In genomic region chr17:61862975-61863800, GRCh38 we compare ENCODE assay signal across 1 cellular context.
A peak's percentile ranks its signal among the peaks of the same experiment; 100 is the strongest.
TF ChIP-seq lines count a peak whose summit lies in the region.

Gene BRIP1, minus strand, starts transcription at chr17:61863528. Its CDS starts 1,989 bp downstream, at chr17:61861539.

TF ChIP-seq in K562, 482 proteins besides CTCF, POLR2A, EP300 and RAD21 (continued from another document and continues in another):
- TF ChIP-seq ZBTB11 (CRISPR knock-in tag; IDR thresholded peaks at IDR 0.05) (peak in 1 of 3 experiments; percentile 92; a peak in 2 of 6 replicates), TAF7 (tag; IDR thresholded peaks at IDR 0.05) (peak; percentile 37; the same call in 1 of the 2 replicates), LCOR (CRISPR knock-in tag; IDR thresholded peaks at IDR 0.05) (no peak), SMARCE1 (IDR thresholded peaks at IDR 0.05) (peak; percentile 12; the same call in 1 of the 2 replicates), TAF9B (IDR thresholded peaks at IDR 0.05; ENCODE audit: partially characterized antibody) (peak; percentile 65), YY1 (IDR thresholded peaks at IDR 0.05; ENCODE audit: borderline replicate concordance in 1 of 3, control insufficient read depth in 1 of 3, extremely low read depth in 1 of 3, insufficient read depth in 3 of 3, insufficient read length in 1 of 3, insufficient replicate concordance in 2 of 3, low read depth in 1 of 3, low read length in 2 of 3) (peak in 2 of 3 experiments; percentile 36 to 72), NCOA2 (IDR thresholded peaks at IDR 0.05; ENCODE audit: partially characterized antibody in 2 of 2) (no peak), PPARD (CRISPR knock-in tag; IDR thresholded peaks at IDR 0.05) (no peak), RBM25 (IDR thresholded peaks at IDR 0.05; ENCODE audit: low read depth, low read length, severe bottlenecking) (peak; percentile 85), NFXL1 (CRISPR knock-in tag; IDR thresholded peaks at IDR 0.05) (no peak), ZNF318 (IDR thresholded peaks at IDR 0.05; ENCODE audit: borderline replicate concordance in 1 of 2, low read depth in 1 of 2) (no peak), POLR2B (IDR thresholded peaks at IDR 0.05; ENCODE audit: low read depth, partially characterized antibody) (peak; percentile 86), RBBP5 (IDR thresholded peaks at IDR 0.05; ENCODE audit: borderline replicate concordance, insufficient read depth, low read length, poor library complexity, severe bottlenecking) (peak; percentile 87), NUFIP1 (IDR thresholded peaks at IDR 0.05; ENCODE audit: partially characterized antibody) (no peak), ZNF263 (CRISPR knock-in tag; IDR thresholded peaks at IDR 0.05; ENCODE audit: borderline replicate concordance) (0 out of 2 replicates have a peak, but pooled peaks have one; percentile 19), ZNF668 (CRISPR knock-in tag; IDR thresholded peaks at IDR 0.05) (no peak), ZNF398 (CRISPR knock-in tag; IDR thresholded peaks at IDR 0.05) (no peak), ZNF143 (CRISPR knock-in tag; IDR thresholded peaks at IDR 0.05) (no peak), ZNF449 (CRISPR knock-in tag; IDR thresholded peaks at IDR 0.05) (no peak), SMAD3 (CRISPR knock-in tag; conservative IDR thresholded peaks at IDR 0.05) (no peak), SMARCA5 (IDR thresholded peaks at IDR 0.05) (no peak), TEAD2 (tag; IDR thresholded peaks at IDR 0.05) (no peak)
- TF ChIP-seq, protein P1, sequence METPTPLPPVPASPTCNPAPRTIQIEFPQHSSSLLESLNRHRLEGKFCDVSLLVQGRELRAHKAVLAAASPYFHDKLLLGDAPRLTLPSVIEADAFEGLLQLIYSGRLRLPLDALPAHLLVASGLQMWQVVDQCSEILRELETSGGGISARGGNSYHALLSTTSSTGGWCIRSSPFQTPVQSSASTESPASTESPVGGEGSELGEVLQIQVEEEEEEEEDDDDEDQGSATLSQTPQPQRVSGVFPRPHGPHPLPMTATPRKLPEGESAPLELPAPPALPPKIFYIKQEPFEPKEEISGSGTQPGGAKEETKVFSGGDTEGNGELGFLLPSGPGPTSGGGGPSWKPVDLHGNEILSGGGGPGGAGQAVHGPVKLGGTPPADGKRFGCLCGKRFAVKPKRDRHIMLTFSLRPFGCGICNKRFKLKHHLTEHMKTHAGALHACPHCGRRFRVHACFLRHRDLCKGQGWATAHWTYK (CRISPR knock-in tag; IDR thresholded peaks at IDR 0.05): peak; percentile 18; the same call in 1 of the 2 replicates
- TF ChIP-seq, protein P2, sequence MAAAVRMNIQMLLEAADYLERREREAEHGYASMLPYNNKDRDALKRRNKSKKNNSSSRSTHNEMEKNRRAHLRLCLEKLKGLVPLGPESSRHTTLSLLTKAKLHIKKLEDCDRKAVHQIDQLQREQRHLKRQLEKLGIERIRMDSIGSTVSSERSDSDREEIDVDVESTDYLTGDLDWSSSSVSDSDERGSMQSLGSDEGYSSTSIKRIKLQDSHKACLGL (CRISPR knock-in tag; IDR thresholded peaks at IDR 0.05; ENCODE audit: borderline replicate concordance, poor library complexity, severe bottlenecking): no peak
- TF ChIP-seq, protein P3, sequence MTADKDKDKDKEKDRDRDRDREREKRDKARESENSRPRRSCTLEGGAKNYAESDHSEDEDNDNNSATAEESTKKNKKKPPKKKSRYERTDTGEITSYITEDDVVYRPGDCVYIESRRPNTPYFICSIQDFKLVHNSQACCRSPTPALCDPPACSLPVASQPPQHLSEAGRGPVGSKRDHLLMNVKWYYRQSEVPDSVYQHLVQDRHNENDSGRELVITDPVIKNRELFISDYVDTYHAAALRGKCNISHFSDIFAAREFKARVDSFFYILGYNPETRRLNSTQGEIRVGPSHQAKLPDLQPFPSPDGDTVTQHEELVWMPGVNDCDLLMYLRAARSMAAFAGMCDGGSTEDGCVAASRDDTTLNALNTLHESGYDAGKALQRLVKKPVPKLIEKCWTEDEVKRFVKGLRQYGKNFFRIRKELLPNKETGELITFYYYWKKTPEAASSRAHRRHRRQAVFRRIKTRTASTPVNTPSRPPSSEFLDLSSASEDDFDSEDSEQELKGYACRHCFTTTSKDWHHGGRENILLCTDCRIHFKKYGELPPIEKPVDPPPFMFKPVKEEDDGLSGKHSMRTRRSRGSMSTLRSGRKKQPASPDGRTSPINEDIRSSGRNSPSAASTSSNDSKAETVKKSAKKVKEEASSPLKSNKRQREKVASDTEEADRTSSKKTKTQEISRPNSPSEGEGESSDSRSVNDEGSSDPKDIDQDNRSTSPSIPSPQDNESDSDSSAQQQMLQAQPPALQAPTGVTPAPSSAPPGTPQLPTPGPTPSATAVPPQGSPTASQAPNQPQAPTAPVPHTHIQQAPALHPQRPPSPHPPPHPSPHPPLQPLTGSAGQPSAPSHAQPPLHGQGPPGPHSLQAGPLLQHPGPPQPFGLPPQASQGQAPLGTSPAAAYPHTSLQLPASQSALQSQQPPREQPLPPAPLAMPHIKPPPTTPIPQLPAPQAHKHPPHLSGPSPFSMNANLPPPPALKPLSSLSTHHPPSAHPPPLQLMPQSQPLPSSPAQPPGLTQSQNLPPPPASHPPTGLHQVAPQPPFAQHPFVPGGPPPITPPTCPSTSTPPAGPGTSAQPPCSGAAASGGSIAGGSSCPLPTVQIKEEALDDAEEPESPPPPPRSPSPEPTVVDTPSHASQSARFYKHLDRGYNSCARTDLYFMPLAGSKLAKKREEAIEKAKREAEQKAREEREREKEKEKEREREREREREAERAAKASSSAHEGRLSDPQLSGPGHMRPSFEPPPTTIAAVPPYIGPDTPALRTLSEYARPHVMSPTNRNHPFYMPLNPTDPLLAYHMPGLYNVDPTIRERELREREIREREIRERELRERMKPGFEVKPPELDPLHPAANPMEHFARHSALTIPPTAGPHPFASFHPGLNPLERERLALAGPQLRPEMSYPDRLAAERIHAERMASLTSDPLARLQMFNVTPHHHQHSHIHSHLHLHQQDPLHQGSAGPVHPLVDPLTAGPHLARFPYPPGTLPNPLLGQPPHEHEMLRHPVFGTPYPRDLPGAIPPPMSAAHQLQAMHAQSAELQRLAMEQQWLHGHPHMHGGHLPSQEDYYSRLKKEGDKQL (CRISPR knock-in tag; IDR thresholded peaks at IDR 0.05; ENCODE audit: borderline replicate concordance): no peak
